In genomic region chr10:14386202-14386593, GRCh38 we compare ENCODE assay signal across 8 cellular contexts. TPM values are rescaled to one million over a fixed set of nuclear protein-coding genes. Genes with fewer than 3 reads are reported as not detected.
DNase-seq lines count a peak whose midpoint lies in the region; ATAC-seq and TF ChIP-seq lines count a peak whose summit lies in the region.

No MANE protein-coding gene starts in this region.

- no peak overlapping the region for H3K4me3 Mint-ChIP-seq in activated naive CD8-positive, alpha-beta T cell treated with anti-CD3 and anti-CD28 coated beads for 36 hours

- ATAC-seq in GM18909 (IDR thresholded peaks at IDR 0.05; ENCODE audit: poor library complexity, unreplicated experiment), result no peak

- H3K36me3 Mint-ChIP-seq in activated naive CD8-positive, alpha-beta T cell treated with anti-CD3 and anti-CD28 coated beads for 36 hours, result peaks cover 18% of the 10 kb centered on the region

- H3K27me3 Mint-ChIP-seq in activated naive CD8-positive, alpha-beta T cell treated with anti-CD3 and anti-CD28 coated beads for 36 hours, result peaks cover 13% of the 10 kb centered on the region

- POLR2A ChIA-PET in A673 (lab: Charles Lee; ENCODE audit: low non-redundant PET), result no interaction called here

- H3K36me3 ChIP-seq in A673 (ENCODE audit: insufficient read depth, low read length, poor library complexity, severe bottlenecking), result no peaks in the 10 kb centered on the region
- no peaks in the 10 kb centered on the region for H3K36me3 ChIP-seq in mesodermal cell (ENCODE audit: control insufficient read depth, insufficient read depth, low read length)

- in situ Hi-C loops in GM13977 (cut with MboI; ENCODE audit: low pct_unique_long_range_greater_than_20kb, low sequenced_read_pairs, unreplicated experiment), result no loop called here

- H3K4me3 ChIP-seq in A673 (ENCODE audit: low read depth, low read length, poor library complexity, severe bottlenecking) (no peak overlapping the region), mesodermal cell (ENCODE audit: extremely low read depth, insufficient read depth, low read length, poor library complexity, severe bottlenecking) (no peak overlapping the region)

- H3K9me3 Mint-ChIP-seq in activated naive CD8-positive, alpha-beta T cell treated with anti-CD3 and anti-CD28 coated beads for 36 hours, result peaks cover 25% of the 10 kb centered on the region

- CTCF ChIA-PET in A673 (lab: Charles Lee), result interaction anchor here (0.5 to 1.2 kb wide), 6 partner anchors 11 to 609 kb away, joined by 3 to 5 read pairs (median 4); no protein-coding TSS in a partner anchor

- no TSS peak for BruUV-seq in A673 (replicated peaks; lab: Mats Ljungman, UMichigan)

- peaks cover 6% of the 10 kb centered on the region for H3K4me1 ChIP-seq in A673 (ENCODE audit: insufficient read depth, low read length, poor library complexity, severe bottlenecking)
- peaks cover 11% of the 10 kb centered on the region for H3K4me1 ChIP-seq in mesodermal cell (ENCODE audit: control insufficient read depth, insufficient read depth, low read length, poor library complexity, severe bottlenecking)

- TF ChIP-seq CTCF in A673 (conservative IDR thresholded peaks at IDR 0.05; ENCODE audit: low read depth, low read length), result no peak
- no peak for TF ChIP-seq CTCF in GM13977 (IDR thresholded peaks at IDR 0.05; ENCODE audit: extremely low read depth, insufficient read depth, missing control alignments)

- WGBS in mesodermal cell (ENCODE audit: insufficient coverage in 2 of 2), 2 experiments, result 71 to 76% methylated on average over 5 to 6 of the region's 6 CpGs

- H3K9me3 ChIP-seq in A673 (ENCODE audit: low read depth, low read length, poor library complexity, severe bottlenecking) (no peaks in the 10 kb centered on the region), mesodermal cell (ENCODE audit: control insufficient read depth, low read length) (no peaks in the 10 kb centered on the region)

- H3K4me1 Mint-ChIP-seq in activated naive CD8-positive, alpha-beta T cell treated with anti-CD3 and anti-CD28 coated beads for 36 hours, result peaks cover 66% of the 10 kb centered on the region

- peaks cover 28% of the 10 kb centered on the region for H3K27me3 ChIP-seq in A673 (replicated peaks; ENCODE audit: insufficient read depth, low read depth, low read length, poor library complexity)

- intact Hi-C loops in A673 (cut with micrococcal nuclease; ENCODE audit: unreplicated experiment), result no loop called here

- H3K27ac ChIP-seq in A673 (ENCODE audit: low read depth, low read length, poor library complexity, severe bottlenecking) (no peak overlapping the region), mesodermal cell (ENCODE audit: low read depth, low read length, severe bottlenecking) (peak overlapping the region; percentile 68)

- DNase-seq in A673 (ENCODE audit: low spot score) (peak; percentile 21), LHCN-M2 (ENCODE audit: low read depth) (peak; percentile 92), DMS79 (lab: John Stamatoyannopoulos, UW) (no peak), GM13977 (ENCODE audit: low spot score) (no peak), putamen (ENCODE audit: low spot score) (no peak)
- DNase-seq in activated naive CD8-positive, alpha-beta T cell treated with anti-CD3 and anti-CD28 coated beads for 36 hours, result peak; percentile 48

- H3K27ac Mint-ChIP-seq in activated naive CD8-positive, alpha-beta T cell treated with anti-CD3 and anti-CD28 coated beads for 36 hours, result no peak overlapping the region

RNA-seq across cellular contexts. Expression of gene FRMD4A, which starts 55.5 kb away (rescaled TPM):
- 26.3 and 29.6 TPM in 2 replicates for total RNA-seq in A673 (2021)
- total RNA-seq in LHCN-M2 (2014; rRNA removed), result 34.8 and 39.0 TPM in 2 replicates
- polyA plus RNA-seq in LHCN-M2 (2012), result 57.1 TPM
- total RNA-seq in activated naive CD8-positive, alpha-beta T cell treated with anti-CD3 and anti-CD28 coated beads for 36 hours, result 1 to 10 TPM; 7.1 to 7.2 TPM
- 112 TPM for polyA plus RNA-seq in mesodermal cell (2013, experiment 1 of 2)
- 58.8 TPM for polyA plus RNA-seq in mesodermal cell (2013, experiment 2 of 2)

Comparison
In these comparisons a context has a peak if more than half of its experiments do, and no peak if none do; other contexts are left out.
1. DNase-seq: peak in A673 (single experiment), LHCN-M2 (single experiment) and activated naive CD8-positive, alpha-beta T cell treated with anti-CD3 and anti-CD28 coated beads for 36 hours (single experiment); none in DMS79 (single experiment), GM13977 (single experiment) and putamen (single experiment).